36 cellular contexts compared by ENCODE assay signal in genomic region chr3:139096670-139097069, GRCh38. TPM values are rescaled to one million over a fixed set of nuclear protein-coding genes. Genes with fewer than 3 reads are reported as not detected.
"Had no signal": no experiment of that assay in that cellular context is flagged by ENCODE, and none has a peak within 500 bp of the region (broad histone marks: within the 10 kb centered on the region; RNA-seq: fewer than 3 reads in every experiment).

No MANE protein-coding gene starts in this region.

- H3K27me3 ChIP-seq: brain microvascular endothelial cell had no signal

- H3K27ac ChIP-seq: brain microvascular endothelial cell, esophagus squamous epithelium, gastroesophageal sphincter, heart right ventricle, WERI-Rb-1 had no signal

- H3K4me1 ChIP-seq: esophagus squamous epithelium, gastroesophageal sphincter, heart right ventricle had no signal

- ATAC-seq: activated CD4-positive, CD25-positive, alpha-beta regulatory T cell treated with anti-CD3 and anti-CD28 coated beads, Interleukin-2, amount 50 U/mL, for 24 hours; activated CD8-positive, alpha-beta T cell treated with anti-CD3 and anti-CD28 coated beads for 36 hours; activated T-cell treated with anti-CD3 and anti-CD28 coated beads, Interleukin-2, amount 50 U/mL, for 4 hours; activated T-helper 17 cell treated with anti-CD3 and anti-CD28 coated beads, Interleukin-2, amount 50 U/mL, for 72 hours; effector memory CD8-positive, alpha-beta T cell; gastroesophageal sphincter; heart right ventricle; T-helper 17 cell had no signal

- H3K4me3 ChIP-seq: esophagus squamous epithelium, gastroesophageal sphincter, heart right ventricle had no signal

- H3K36me3 ChIP-seq: brain microvascular endothelial cell, esophagus squamous epithelium, gastroesophageal sphincter, heart right ventricle, WERI-Rb-1 had no signal

- DNase-seq: activated B cell treated with CpG ODN at 0.5 μM for 24 hours; activated CD4-positive, alpha-beta T cell treated with anti-CD3 and anti-CD28 coated beads for 48 hours; activated CD4-positive, alpha-beta T cell treated with anti-CD3 and anti-CD28 coated beads, Interleukin-2, amount 50 U/mL, for 1 hour; activated CD4-positive, alpha-beta T cell treated with anti-CD3 and anti-CD28 coated beads, Interleukin-2, amount 50 U/mL, for 48 hours; activated CD8-positive, alpha-beta memory T cell treated with anti-CD3 and anti-CD28 coated beads for 24 hours; activated CD8-positive, alpha-beta T cell treated with anti-CD3 and anti-CD28 coated beads for 36 hours; activated effector memory CD4-positive, alpha-beta T cell treated with Interleukin-2 at 50 U/mL for 16 hours; activated gamma-delta T cell treated with Interleukin-2 at 50 U/mL for 16 hours; activated naive CD4-positive, alpha-beta T cell treated with anti-CD3 and anti-CD28 coated beads, Interleukin-2, amount 50 U/mL, for 16 hours; activated naive CD4-positive, alpha-beta T cell treated with Interleukin-2 at 50 U/mL for 16 hours; activated T-cell treated with anti-CD3 and anti-CD28 coated beads, Interleukin-2, amount 50 U/mL, for 4 hours; amniotic stem cell; anterior cingulate cortex; brain microvascular endothelial cell; caudate nucleus; cortex of kidney; dermis blood vessel endothelial cell; effector CD4-positive, alpha-beta T cell; effector memory CD8-positive, alpha-beta T cell; erythroblast; esophagus squamous epithelium; foreskin melanocyte; heart right ventricle; T-helper 17 cell; T1000; WERI-Rb-1 had no signal

- FAIRE-seq: astrocyte, colon had no signal

RNA-seq across cellular contexts. Expression of gene PRR23C, which starts 52.0 kb away (rescaled TPM):
- total RNA-seq: activated B cell treated with CpG ODN at 0.5 μM for 24 hours; activated CD8-positive, alpha-beta T cell treated with anti-CD3 and anti-CD28 coated beads for 36 hours; activated T-cell treated with anti-CD3 and anti-CD28 coated beads, Interleukin-2, amount 50 U/mL, for 4 hours; activated T-helper 17 cell treated with anti-CD3 and anti-CD28 coated beads, Interleukin-2, amount 50 U/mL, for 72 hours; astrocyte; chondrocyte; dermis blood vessel endothelial cell; esophagus squamous epithelium; fibroblast of lung; fibroblast of villous mesenchyme; glomerular endothelial cell; heart right ventricle; T-helper 17 cell had no signal
- polyA plus RNA-seq: adipose tissue, fibroblast of lung, heart right ventricle had no signal
